ENCODE assay signal across 20 cellular contexts in genomic region chr6:166780284-166780683, GRCh38.
"Had no signal": no experiment of that assay in that cellular context is flagged by ENCODE, and none has a peak within 500 bp of the region (broad histone marks: within the 10 kb centered on the region; RNA-seq: fewer than 3 reads in every experiment).

No MANE protein-coding gene starts in this region.

- DNase-seq: foreskin keratinocyte; immature natural killer cell; kidney; left cardiac atrium; left ventricle myocardium inferior; mammary epithelial cell; natural killer cell; nucleus accumbens; pancreas; stimulated activated CD4-positive, alpha-beta T cell treated with anti-CD3 and anti-CD28 coated beads, Interleukin-4, amount 100 ng/mL, for 4 hours; stimulated activated naive CD4-positive, alpha-beta T cell; stomach; substantia nigra; transverse colon had no signal

- H3K4me3 Mint-ChIP-seq: dendritic cell treated with granulocyte-macrophage colony-stimulating factor and Interleukin-4, amounts not matched to agents 40 ng/mL and 50 ng/mL, for 4 days; immature natural killer cell; natural killer cell; neural crest cell had no signal

- H3K4me3 ChIP-seq: left ventricle myocardium inferior, mucosa of descending colon, pancreas, stomach, thoracic aorta, transverse colon had no signal

- H3K9me3 ChIP-seq: left ventricle myocardium inferior, mucosa of descending colon, pancreas, stomach, thoracic aorta, transverse colon had no signal

- H3K36me3 ChIP-seq: left ventricle myocardium inferior, pancreas, stomach, thoracic aorta, transverse colon had no signal

- H3K4me1 Mint-ChIP-seq: neural crest cell had no signal

- H3K27ac Mint-ChIP-seq: dendritic cell treated with granulocyte-macrophage colony-stimulating factor and Interleukin-4, amounts not matched to agents 40 ng/mL and 50 ng/mL, for 4 days; immature natural killer cell; natural killer cell; progenitor cell of endocrine pancreas had no signal

- H3K27ac ChIP-seq: foreskin keratinocyte, left ventricle myocardium inferior, pancreas, stomach, thoracic aorta, transverse colon had no signal

- H3K27me3 ChIP-seq: foreskin keratinocyte, pancreas, stomach, transverse colon had no signal

- H3K4me1 ChIP-seq: foreskin keratinocyte, left ventricle myocardium inferior, pancreas, transverse colon had no signal

- H3K9me3 Mint-ChIP-seq: dendritic cell treated with granulocyte-macrophage colony-stimulating factor and Interleukin-4, amounts not matched to agents 40 ng/mL and 50 ng/mL, for 4 days; immature natural killer cell; natural killer cell; neural crest cell had no signal

- FAIRE-seq: kidney, pancreas had no signal

- ATAC-seq: foreskin keratinocyte, left cardiac atrium, mucosa of descending colon, natural killer cell, pancreas, sciatic nerve had no signal

- H3K36me3 Mint-ChIP-seq: immature natural killer cell, natural killer cell had no signal
